Comparison of ENCODE assay signal across 9 cellular contexts in the genomic region with DNA sequence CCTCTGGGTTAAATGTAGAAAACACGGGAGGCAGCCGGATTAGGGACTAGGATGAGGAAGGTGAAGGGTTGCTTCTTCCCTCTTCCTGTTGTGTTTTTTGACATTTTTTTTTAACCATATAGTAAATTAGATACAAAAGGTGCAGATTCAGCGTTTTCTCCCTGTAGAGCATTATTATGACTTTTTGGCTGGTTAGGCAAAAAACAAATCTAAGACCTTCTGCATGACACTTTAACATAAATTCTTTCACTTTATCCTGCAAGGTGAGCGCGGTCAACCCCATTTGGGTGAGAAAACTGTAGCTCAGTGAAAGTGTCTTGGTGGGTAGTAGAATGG. TPM values are rescaled to one million over a fixed set of nuclear protein-coding genes. Genes with fewer than 3 reads are reported as not detected.
A peak's percentile ranks its signal among the peaks of the same experiment; 100 is the strongest.
DNase-seq lines count a peak whose midpoint lies in the region; ATAC-seq and TF ChIP-seq lines count a peak whose summit lies in the region.
"Had no signal": no experiment of that assay in that cellular context is flagged by ENCODE, and none has a peak within 500 bp of the region (broad histone marks: within the 10 kb centered on the region; RNA-seq: fewer than 3 reads in every experiment).

No MANE protein-coding gene starts in this region.

- H3K27ac ChIP-seq in stomach smooth muscle (ENCODE audit: low read length) = no peak overlapping the region

- no peak for TF ChIP-seq CTCF in kidney epithelial cell (IDR thresholded peaks at IDR 0.05; ENCODE audit: insufficient read depth, low read length, poor library complexity, severe bottlenecking)

- H3K4me1 ChIP-seq in stomach smooth muscle (ENCODE audit: control insufficient read depth, insufficient read depth, low read length) = peaks cover 11% of the 10 kb centered on the region

- H3K4me3 ChIP-seq in kidney epithelial cell (ENCODE audit: low read depth, low read length) (peak overlapping the region; percentile 56), stomach smooth muscle (ENCODE audit: low read length in 2 of 2) (peak overlapping the region; percentile 57 to 75)

- no peak overlapping the region for H3K9ac ChIP-seq in stomach smooth muscle (ENCODE audit: low read length in 2 of 2)

- H3K27ac Mint-ChIP-seq in activated CD4-positive, alpha-beta T cell treated with anti-CD3 and anti-CD28 coated beads for 36 hours = peak overlapping the region; percentile 90
- peak overlapping the region; percentile 18 for H3K27ac Mint-ChIP-seq in activated T-helper 1 cell treated with anti-CD3 and anti-CD28 coated beads, Interleukin-12 subunit alpha, Interleukin-12 subunit beta, Interleukin-2, Interleukin-4 antibody, amounts not matched to agents 30 ng/mL and 10 ng/mL and 1 ng/mL, durations not matched to agents 14 hours and 24 hours and 36 hours

- CTCF ChIA-PET in activated CD4-positive, alpha-beta T cell treated with anti-CD3 and anti-CD28 coated beads for 36 hours (lab: Charles Lee) = no interaction called here

- H3K36me3 ChIP-seq in kidney epithelial cell (ENCODE audit: control insufficient read depth, insufficient read depth, low read length) = no peaks in the 10 kb centered on the region
- no peaks in the 10 kb centered on the region for H3K36me3 ChIP-seq in stomach smooth muscle (ENCODE audit: control insufficient read depth in 2 of 2, insufficient read depth in 2 of 2, low read length in 2 of 2)

- peak; percentile 9 for DNase-seq in activated CD4-positive, alpha-beta T cell treated with anti-CD3 and anti-CD28 coated beads for 36 hours
- no peak for DNase-seq in activated CD4-positive, alpha-beta T cell treated with anti-CD3 and anti-CD28 coated beads, Interleukin-2, amount 50 U/mL, for 4 hours
- DNase-seq in activated T-helper 1 cell treated with anti-CD3 and anti-CD28 coated beads, Interleukin-12 subunit alpha, Interleukin-12 subunit beta, Interleukin-2, Interleukin-4 antibody, amounts not matched to agents 30 ng/mL and 10 ng/mL and 1 ng/mL, durations not matched to agents 14 hours and 24 hours and 36 hours (ENCODE audit: low spot score) = no peak
- DNase-seq in kidney epithelial cell (ENCODE audit: low read depth) (no peak), NCI-H1092 treated with DMSO at 0.1 percent for 48 hours (lab: John Stamatoyannopoulos, UW) (no peak)
- no peak for DNase-seq in effector CD8-positive, alpha-beta T cell (lab: John Stamatoyannopoulos, UW)

- POLR2A ChIA-PET in activated CD4-positive, alpha-beta T cell treated with anti-CD3 and anti-CD28 coated beads for 36 hours (lab: Charles Lee) = interaction anchor here (0.7 kb wide), 1 partner anchor 86 kb away, joined by 3 read pairs; no protein-coding TSS in a partner anchor

- H3K4me1 Mint-ChIP-seq in activated CD4-positive, alpha-beta T cell treated with anti-CD3 and anti-CD28 coated beads for 36 hours = peaks cover 37% of the 10 kb centered on the region
- peaks cover 25% of the 10 kb centered on the region for H3K4me1 Mint-ChIP-seq in activated T-helper 1 cell treated with anti-CD3 and anti-CD28 coated beads, Interleukin-12 subunit alpha, Interleukin-12 subunit beta, Interleukin-2, Interleukin-4 antibody, amounts not matched to agents 30 ng/mL and 10 ng/mL and 1 ng/mL, durations not matched to agents 14 hours and 24 hours and 36 hours (ENCODE audit: low read depth)

- no peaks in the 10 kb centered on the region for H3K36me3 Mint-ChIP-seq in activated CD4-positive, alpha-beta T cell treated with anti-CD3 and anti-CD28 coated beads for 36 hours (ENCODE audit: low read depth)
- H3K36me3 Mint-ChIP-seq in activated T-helper 1 cell treated with anti-CD3 and anti-CD28 coated beads, Interleukin-12 subunit alpha, Interleukin-12 subunit beta, Interleukin-2, Interleukin-4 antibody, amounts not matched to agents 30 ng/mL and 10 ng/mL and 1 ng/mL, durations not matched to agents 14 hours and 24 hours and 36 hours (ENCODE audit: low read depth) = no peaks in the 10 kb centered on the region

- ATAC-seq in activated CD4-positive, alpha-beta T cell treated with anti-CD3 and anti-CD28 coated beads for 36 hours = no peak
- no peak for ATAC-seq in HG03135 (IDR thresholded peaks at IDR 0.05; ENCODE audit: unreplicated experiment)

- no peaks in the 10 kb centered on the region for H3K9me3 Mint-ChIP-seq in activated CD4-positive, alpha-beta T cell treated with anti-CD3 and anti-CD28 coated beads for 36 hours (ENCODE audit: low read depth)
- no peaks in the 10 kb centered on the region for H3K9me3 Mint-ChIP-seq in activated T-helper 1 cell treated with anti-CD3 and anti-CD28 coated beads, Interleukin-12 subunit alpha, Interleukin-12 subunit beta, Interleukin-2, Interleukin-4 antibody, amounts not matched to agents 30 ng/mL and 10 ng/mL and 1 ng/mL, durations not matched to agents 14 hours and 24 hours and 36 hours

- H3K4me3 Mint-ChIP-seq in activated CD4-positive, alpha-beta T cell treated with anti-CD3 and anti-CD28 coated beads for 36 hours = peak overlapping the region; percentile 91
- H3K4me3 Mint-ChIP-seq in activated T-helper 1 cell treated with anti-CD3 and anti-CD28 coated beads, Interleukin-12 subunit alpha, Interleukin-12 subunit beta, Interleukin-2, Interleukin-4 antibody, amounts not matched to agents 30 ng/mL and 10 ng/mL and 1 ng/mL, durations not matched to agents 14 hours and 24 hours and 36 hours = peak overlapping the region; percentile 88

- H3K27me3 ChIP-seq in kidney epithelial cell (ENCODE audit: control insufficient read depth, insufficient read depth, low read length) = peaks cover 5% of the 10 kb centered on the region
- peaks cover 4 to 13% of the 10 kb centered on the region in 2 donors for H3K27me3 ChIP-seq in stomach smooth muscle (ENCODE audit: control insufficient read depth in 1 of 2, insufficient read depth in 2 of 2, low read length in 2 of 2)

- H3K27me3 Mint-ChIP-seq in activated CD4-positive, alpha-beta T cell treated with anti-CD3 and anti-CD28 coated beads for 36 hours = no peaks in the 10 kb centered on the region
- H3K27me3 Mint-ChIP-seq in activated T-helper 1 cell treated with anti-CD3 and anti-CD28 coated beads, Interleukin-12 subunit alpha, Interleukin-12 subunit beta, Interleukin-2, Interleukin-4 antibody, amounts not matched to agents 30 ng/mL and 10 ng/mL and 1 ng/mL, durations not matched to agents 14 hours and 24 hours and 36 hours (ENCODE audit: insufficient read depth) = peaks cover 14% of the 10 kb centered on the region

- no peaks in the 10 kb centered on the region for H3K9me3 ChIP-seq in stomach smooth muscle (ENCODE audit: control insufficient read depth in 2 of 2, low read length in 2 of 2)

- intact Hi-C loops in activated CD4-positive, alpha-beta T cell treated with anti-CD3 and anti-CD28 coated beads for 36 hours (cut with DNase I, micrococcal nuclease) = loop anchor here (1.0 to 5.0 kb wide), 7 partner anchors 25 to 906 kb away; a partner anchor contains a TSS
- intact Hi-C loops in activated T-helper 1 cell treated with anti-CD3 and anti-CD28 coated beads, Interleukin-12 subunit alpha, Interleukin-12 subunit beta, Interleukin-2, Interleukin-4 antibody, amounts not matched to agents 30 ng/mL and 10 ng/mL and 1 ng/mL, durations not matched to agents 14 hours and 24 hours and 36 hours (cut with micrococcal nuclease) = loop anchor here (2.0 to 5.0 kb wide), 2 partner anchors 106 to 394 kb away; a partner anchor contains a TSS

RNA-seq across cellular contexts. Expression of a gene that starts 1.3 kb away (rescaled TPM):
- total RNA-seq in activated CD4-positive, alpha-beta T cell treated with anti-CD3 and anti-CD28 coated beads for 36 hours = 1 to 10 TPM; 6.2 to 7.0 TPM
- total RNA-seq in activated T-helper 1 cell treated with anti-CD3 and anti-CD28 coated beads, Interleukin-12 subunit alpha, Interleukin-12 subunit beta, Interleukin-2, Interleukin-4 antibody, amounts not matched to agents 30 ng/mL and 10 ng/mL and 1 ng/mL, durations not matched to agents 14 hours and 24 hours and 36 hours = 2.8 and 3.2 TPM in 2 replicates
- 1.0 and 1.4 TPM in 2 replicates for total RNA-seq in kidney epithelial cell
- total RNA-seq: dermis microvascular lymphatic vessel endothelial cell had no signal
